Comparison of ENCODE assay signal across 8 cellular contexts in genomic region chr6:42781811-42782688, GRCh38. TPM values are rescaled to one million over a fixed set of nuclear protein-coding genes. Genes with fewer than 3 reads are reported as not detected.
DNase-seq lines count a peak whose midpoint lies in the region; ATAC-seq and TF ChIP-seq lines count a peak whose summit lies in the region.

Gene BICRAL (plus strand): TSS chr6:42782052. CDS start chr6:42822023, 39,971 bp downstream.

- H3K4me3 Mint-ChIP-seq in T-cell: peak within 1 kb of the TSS in 2 of 3 donors; percentile 97

- ATAC-seq in T-cell (replicated peaks in 1 of 4) (peak; percentile 5 to 30 (median 6)), GM18511 (IDR thresholded peaks at IDR 0.05; ENCODE audit: unreplicated experiment) (no peak)

- peaks cover 5% of the 10 kb centered on the region for H3K36me3 Mint-ChIP-seq in T-cell

- intact Hi-C loops in tibial artery (cut with DNase I; ENCODE audit: low total_unique reads): loop anchor here (2.0 kb wide), 1 partner anchor 35 kb away; the partner anchor contains the start of gene TBCC

- peak within 1 kb of the TSS; percentile 99 to 100 for H3K27ac Mint-ChIP-seq in T-cell

- peaks cover 3% of the 10 kb centered on the region for H3K36me3 ChIP-seq in cardiac muscle cell
- no peaks in the 10 kb centered on the region for H3K36me3 ChIP-seq in parathyroid adenoma (ENCODE audit: control insufficient read depth, insufficient read depth, low read length)
- no peaks in the 10 kb centered on the region for H3K36me3 ChIP-seq in tibial artery

- peak within 1 kb of the TSS; percentile 68 for H3K9ac ChIP-seq in parathyroid adenoma

- H3K4me1 Mint-ChIP-seq in T-cell: peaks cover 36 to 41% (median 37%) of the 10 kb centered on the region in 3 donors

- peaks cover 26% of the 10 kb centered on the region for H3K79me2 ChIP-seq in parathyroid adenoma

- TF ChIP-seq CTCF in cardiac muscle cell (IDR thresholded peaks at IDR 0.05; ENCODE audit: low read depth, low read length): no peak
- no peak for TF ChIP-seq CTCF in parathyroid adenoma (IDR thresholded peaks at IDR 0.05)
- no peak for TF ChIP-seq CTCF in tibial artery (IDR thresholded peaks at IDR 0.05)

- H3K27me3 ChIP-seq in cardiac muscle cell (no peaks in the 10 kb centered on the region), parathyroid adenoma (ENCODE audit: control insufficient read depth, insufficient read depth, low read length) (no peaks in the 10 kb centered on the region), tibial artery (no peaks in the 10 kb centered on the region)

- H3K4me3 ChIP-seq in cardiac muscle cell (peak within 1 kb of the TSS; percentile 98), parathyroid adenoma (ENCODE audit: low read depth, low read length) (peak within 1 kb of the TSS; percentile 99), tibial artery (peak within 1 kb of the TSS; percentile 73 to 85)

- H2AFZ ChIP-seq in parathyroid adenoma: peak within 1 kb of the TSS; percentile 77

- no peaks in the 10 kb centered on the region for H3K9me3 Mint-ChIP-seq in T-cell

- CTCF ChIA-PET in T-cell (lab: Charles Lee): interaction anchor here (0.6 to 2.9 kb wide), 11 partner anchors 11 to 409 kb away, joined by 3 to 17 read pairs (median 4); partner anchors contain the start of genes RPL7L1 (in 1 of the 2) and TBCC (in 1 of the 2)

- no peaks in the 10 kb centered on the region for H3K27me3 Mint-ChIP-seq in T-cell

- peaks cover 16% of the 10 kb centered on the region for H3K4me1 ChIP-seq in cardiac muscle cell (ENCODE audit: low read depth)
- H3K4me1 ChIP-seq in parathyroid adenoma: peaks cover 15% of the 10 kb centered on the region
- peaks cover 0 to 34% (median 21%) of the 10 kb centered on the region in 4 donors for H3K4me1 ChIP-seq in tibial artery

- peak; percentile 32 for DNase-seq in GF-D8 (lab: John Stamatoyannopoulos, UW)
- peak; percentile 25 for DNase-seq in NCI-H1048 (lab: John Stamatoyannopoulos, UW)
- peak; percentile 50 to 77 (median 65) for DNase-seq in T-cell
- peak; percentile 34 for DNase-seq in activated naive CD8-positive, alpha-beta T cell treated with anti-CD3 and anti-CD28 coated beads, Interleukin-2, amount 50 U/mL, for 16 hours (ENCODE audit: low read depth, low spot score)
- DNase-seq in cardiac muscle cell (ENCODE audit: low read depth in 1 of 2, low spot score in 1 of 2): peak; percentile 75 to 89
- DNase-seq in tibial artery: peak; percentile 70 to 82

- peak within 1 kb of the TSS; percentile 88 for H3K4me2 ChIP-seq in parathyroid adenoma (ENCODE audit: low read length)

- no peaks in the 10 kb centered on the region for H3K9me3 ChIP-seq in cardiac muscle cell (ENCODE audit: low read depth)
- H3K9me3 ChIP-seq in parathyroid adenoma (ENCODE audit: control insufficient read depth, low read length): no peaks in the 10 kb centered on the region
- H3K9me3 ChIP-seq in tibial artery: no peaks in the 10 kb centered on the region

- POLR2A ChIA-PET in T-cell (lab: Charles Lee): interaction anchor here (0.6 to 7.3 kb wide), 25 partner anchors 10 to 1414 kb away, joined by 3 to 133 read pairs (median 7); partner anchors contain the start of genes RPL7L1 (in 2 of the 2), TBCC (in 2 of the 2), KLHDC3 (in 1 of the 2) and PEX6 (in 1 of the 2)

- peak within 1 kb of the TSS; percentile 100 for H3K27ac ChIP-seq in cardiac muscle cell
- H3K27ac ChIP-seq in parathyroid adenoma: peak within 1 kb of the TSS; percentile 99
- peak within 1 kb of the TSS; percentile 99 for H3K27ac ChIP-seq in tibial artery

RNA-seq across cellular contexts. Expression of gene BICRAL, which starts in this region (rescaled TPM):
- total RNA-seq in T-cell (10 to 100 TPM; 33.1 to 39.5 (median 33.6) TPM), cardiac muscle cell (5.3 and 7.2 TPM in 2 replicates)
- polyA plus RNA-seq in cardiac muscle cell: 3.9 and 4.5 TPM in 2 replicates

Comparison
In these comparisons a context has a peak if more than half of its experiments do, and no peak if none do; other contexts are left out.
1. DNase-seq: peak in every context shown above with its lines; median percentile 82 in cardiac muscle cell; 76 in tibial artery; 65 in T-cell; 34 in activated naive CD8-positive, alpha-beta T cell treated with anti-CD3 and anti-CD28 coated beads, Interleukin-2, amount 50 U/mL, for 16 hours; 32 in GF-D8; 25 in NCI-H1048.